18 cellular contexts compared by ENCODE assay signal in genomic region chr16:30678586-30678970, GRCh38.
"Had no signal": no experiment of that assay in that cellular context is flagged by ENCODE, and none has a peak within 500 bp of the region (broad histone marks: within the 10 kb centered on the region; RNA-seq: fewer than 3 reads in every experiment).

No MANE protein-coding gene starts in this region.

- H3K36me3 ChIP-seq: colonic mucosa, heart left ventricle, sigmoid colon, stomach had no signal

- FAIRE-seq: frontal cortex had no signal

- H3K27me3 ChIP-seq: colonic mucosa, heart left ventricle, sigmoid colon, stomach had no signal

- H3K4me1 Mint-ChIP-seq: naive thymus-derived CD8-positive, alpha-beta T cell had no signal

- H3K27ac Mint-ChIP-seq: naive thymus-derived CD8-positive, alpha-beta T cell; stimulated activated naive B cell treated with anti-CD40 and anti-IgM and Interleukin-4, amounts not matched to agents 10 μg/mL and 1 μg/mL and 100 μg/mL, for 72 hours had no signal

- H3K9me3 Mint-ChIP-seq: naive thymus-derived CD8-positive, alpha-beta T cell; neural crest cell; stimulated activated naive B cell treated with anti-CD40 and anti-IgM and Interleukin-4, amounts not matched to agents 10 μg/mL and 1 μg/mL and 100 μg/mL, for 72 hours had no signal

- H3K27ac ChIP-seq: colonic mucosa, heart left ventricle, psoas muscle, sigmoid colon, skin epidermis, stomach had no signal

- DNase-seq: colonic mucosa; dermis blood vessel endothelial cell; effector CD4-positive, alpha-beta T cell; hippocampal formation; mucosa of descending colon; naive thymus-derived CD8-positive, alpha-beta T cell; occipital lobe; psoas muscle; sigmoid colon; stimulated activated CD4-positive, alpha-beta T cell treated with anti-CD3 and anti-CD28 coated beads, Interleukin-2, amount 100 ng/mL, for 24 hours; stimulated activated CD4-positive, alpha-beta T cell treated with anti-CD3 and anti-CD28 coated beads, Interleukin-4, amount 100 ng/mL, for 4 hours; stimulated activated naive B cell treated with anti-CD40 and anti-IgM and Interleukin-4, amounts not matched to agents 10 μg/mL and 1 μg/mL and 100 μg/mL, for 72 hours; stomach; trophoblast cell had no signal

- H3K4me1 ChIP-seq: colonic mucosa, heart left ventricle, psoas muscle, sigmoid colon, stomach had no signal

- ATAC-seq: heart left ventricle; mucosa of descending colon; naive thymus-derived CD8-positive, alpha-beta T cell; psoas muscle; stimulated activated naive B cell treated with anti-CD40 and anti-IgM and Interleukin-4, amounts not matched to agents 10 μg/mL and 1 μg/mL and 100 μg/mL, for 72 hours had no signal

- H3K4me3 ChIP-seq: colonic mucosa, heart left ventricle, mucosa of descending colon, psoas muscle, sigmoid colon, skin epidermis, stomach had no signal

- H3K27me3 Mint-ChIP-seq: naive thymus-derived CD8-positive, alpha-beta T cell; stimulated activated naive B cell treated with anti-CD40 and anti-IgM and Interleukin-4, amounts not matched to agents 10 μg/mL and 1 μg/mL and 100 μg/mL, for 72 hours had no signal

- H3K36me3 Mint-ChIP-seq: naive thymus-derived CD8-positive, alpha-beta T cell; stimulated activated naive B cell treated with anti-CD40 and anti-IgM and Interleukin-4, amounts not matched to agents 10 μg/mL and 1 μg/mL and 100 μg/mL, for 72 hours had no signal

- H3K4me3 Mint-ChIP-seq: naive thymus-derived CD8-positive, alpha-beta T cell; neural crest cell; stimulated activated naive B cell treated with anti-CD40 and anti-IgM and Interleukin-4, amounts not matched to agents 10 μg/mL and 1 μg/mL and 100 μg/mL, for 72 hours had no signal

- H3K9me3 ChIP-seq: colonic mucosa, heart left ventricle, mucosa of descending colon, psoas muscle, sigmoid colon, stomach had no signal
